In the genomic region with DNA sequence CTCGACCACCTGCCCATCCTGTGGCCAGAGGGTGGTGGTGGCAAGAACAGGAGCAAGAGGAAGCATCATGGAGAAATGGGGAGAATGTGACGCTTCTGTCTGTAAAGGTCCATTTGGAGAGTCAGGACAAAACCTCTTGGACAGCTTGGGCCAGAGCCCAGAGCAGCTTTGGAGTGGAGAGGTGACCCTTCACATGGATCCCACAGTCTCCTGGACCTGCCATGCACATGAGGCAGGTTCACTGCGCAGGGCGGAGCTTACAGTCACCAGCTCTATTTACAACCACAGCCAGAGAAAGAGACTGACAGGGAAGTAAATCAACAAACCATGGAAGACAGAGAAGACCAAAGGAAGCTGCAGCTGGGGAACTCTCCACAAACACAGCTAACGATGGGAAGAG, we compare ENCODE assay signal across 16 cellular contexts.
A peak's percentile ranks its signal among the peaks of the same experiment; 100 is the strongest.
DNase-seq lines count a peak whose midpoint lies in the region; ATAC-seq lines count a peak whose summit lies in the region.
"Had no signal": no experiment of that assay in that cellular context is flagged by ENCODE, and none has a peak within 500 bp of the region (broad histone marks: within the 10 kb centered on the region; RNA-seq: fewer than 3 reads in every experiment).

No MANE protein-coding gene starts in this region.

- ATAC-seq in GM19455 (IDR thresholded peaks at IDR 0.05; ENCODE audit: unreplicated experiment) (no peak), GM18498 (IDR thresholded peaks at IDR 0.05; ENCODE audit: unreplicated experiment) (no peak), HG02623 (IDR thresholded peaks at IDR 0.05; ENCODE audit: unreplicated experiment) (no peak)

- peak; percentile 29 for DNase-seq in NCI-H146 (lab: John Stamatoyannopoulos, UW)
- DNase-seq in NCI-H146 treated with DMSO at 0.1 percent for 48 hours (lab: John Stamatoyannopoulos, UW; ENCODE audit: unreplicated experiment), result no peak
- peak; percentile 38 for DNase-seq in DMS153 treated with DMSO at 0.1 percent for 48 hours (lab: John Stamatoyannopoulos, UW; ENCODE audit: unreplicated experiment)
- DNase-seq in NCI-H2107 (lab: John Stamatoyannopoulos, UW), result peak; percentile 40
- peak; percentile 57 for DNase-seq in left kidney (ENCODE audit: low read depth, low spot score)
- DNase-seq: C1 segment of cervical spinal cord, H9, Kasumi-1, MM.1S, NCI-H1105 treated with DMSO at 0.1 percent for 48 hours, NCI-H2081 treated with DMSO at 0.1 percent for 48 hours, NCI-H446 treated with DMSO at 0.1 percent for 48 hours, SIG-M5 had no signal
